ENCODE assay signal across 8 cellular contexts in genomic region chr3:184584001-184584891, GRCh38. TPM values are rescaled to one million over a fixed set of nuclear protein-coding genes. Genes with fewer than 3 reads are reported as not detected.
DNase-seq lines count a peak whose midpoint lies in the region; ATAC-seq lines count a peak whose summit lies in the region.

No MANE protein-coding gene starts in this region.

- POLR2A ChIA-PET in activated naive CD8-positive, alpha-beta T cell treated with anti-CD3 and anti-CD28 coated beads, Interleukin-2, amount 10 ng/mL, durations not matched to agents 7 days and 5 days (lab: Charles Lee), result no interaction called here
- POLR2A ChIA-PET in activated CD4-positive, alpha-beta memory T cell treated with anti-CD3 and anti-CD28 coated beads for 36 hours (lab: Charles Lee), result no interaction called here

- no peak overlapping the region for H3K4me3 Mint-ChIP-seq in activated naive CD8-positive, alpha-beta T cell treated with anti-CD3 and anti-CD28 coated beads, Interleukin-2, amount 10 ng/mL, durations not matched to agents 7 days and 5 days
- H3K4me3 Mint-ChIP-seq in activated CD4-positive, alpha-beta memory T cell treated with anti-CD3 and anti-CD28 coated beads for 36 hours, result no peak overlapping the region

- H3K27ac ChIP-seq in iPS-20b (ENCODE audit: low read length), result no peak overlapping the region

- peak overlapping the region; percentile 8; the same call in 1 of the 2 replicates for H3K9ac ChIP-seq in iPS-20b (ENCODE audit: low read depth, low read length)

- peak overlapping the region; percentile 68 for H3K4me3 ChIP-seq in iPS-20b (ENCODE audit: low read length)

- no peak overlapping the region for H3K27ac Mint-ChIP-seq in activated naive CD8-positive, alpha-beta T cell treated with anti-CD3 and anti-CD28 coated beads, Interleukin-2, amount 10 ng/mL, durations not matched to agents 7 days and 5 days
- no peak overlapping the region for H3K27ac Mint-ChIP-seq in activated CD4-positive, alpha-beta memory T cell treated with anti-CD3 and anti-CD28 coated beads for 36 hours

- no peaks in the 10 kb centered on the region for H3K4me1 Mint-ChIP-seq in activated naive CD8-positive, alpha-beta T cell treated with anti-CD3 and anti-CD28 coated beads, Interleukin-2, amount 10 ng/mL, durations not matched to agents 7 days and 5 days
- H3K4me1 Mint-ChIP-seq in activated CD4-positive, alpha-beta memory T cell treated with anti-CD3 and anti-CD28 coated beads for 36 hours (ENCODE audit: low read depth), result peaks cover 4% of the 10 kb centered on the region

- peaks cover 14% of the 10 kb centered on the region; the same call in 1 of the 2 replicates for H3K4me1 ChIP-seq in iPS-20b (ENCODE audit: insufficient read depth, low read length)

- H3K27me3 ChIP-seq in iPS-20b (ENCODE audit: insufficient read depth, low read length), result peaks cover 96% of the 10 kb centered on the region

- H3K36me3 ChIP-seq in iPS-20b (ENCODE audit: insufficient read depth, low read depth, low read length), result no peaks in the 10 kb centered on the region

- intact Hi-C loops in activated CD4-positive, alpha-beta memory T cell treated with anti-CD3 and anti-CD28 coated beads for 36 hours (cut with micrococcal nuclease), result no loop called here

- peak; percentile 39 for DNase-seq in DMS79 treated with DMSO at 0.1 percent for 48 hours (lab: John Stamatoyannopoulos, UW)
- DNase-seq in DMS79 (lab: John Stamatoyannopoulos, UW), result no peak
- DNase-seq in activated naive CD8-positive, alpha-beta T cell treated with anti-CD3 and anti-CD28 coated beads, Interleukin-2, amount 10 ng/mL, durations not matched to agents 7 days and 5 days, result no peak
- no peak for DNase-seq in stimulated activated naive CD8-positive, alpha-beta T cell treated with anti-CD3 and anti-CD28 coated beads, Interleukin-15, Interleukin-2, amounts not matched to agents 100 U/mL and 50 U/mL, for 24 hours
- no peak for DNase-seq in activated CD4-positive, CD25-positive, alpha-beta regulatory T cell (lab: John Stamatoyannopoulos, UW)
- DNase-seq in T-helper 1 cell, result no peak
- DNase-seq in activated CD4-positive, alpha-beta memory T cell treated with anti-CD3 and anti-CD28 coated beads for 36 hours, result no peak

- H3K27me3 Mint-ChIP-seq in activated naive CD8-positive, alpha-beta T cell treated with anti-CD3 and anti-CD28 coated beads, Interleukin-2, amount 10 ng/mL, durations not matched to agents 7 days and 5 days, result peaks cover 26% of the 10 kb centered on the region
- H3K27me3 Mint-ChIP-seq in activated CD4-positive, alpha-beta memory T cell treated with anti-CD3 and anti-CD28 coated beads for 36 hours, result peaks cover 14% of the 10 kb centered on the region

- no peaks in the 10 kb centered on the region for H3K9me3 Mint-ChIP-seq in activated naive CD8-positive, alpha-beta T cell treated with anti-CD3 and anti-CD28 coated beads, Interleukin-2, amount 10 ng/mL, durations not matched to agents 7 days and 5 days
- no peaks in the 10 kb centered on the region for H3K9me3 Mint-ChIP-seq in activated CD4-positive, alpha-beta memory T cell treated with anti-CD3 and anti-CD28 coated beads for 36 hours

- H3K9me3 ChIP-seq in iPS-20b (ENCODE audit: insufficient read depth, low read depth, low read length), result no peaks in the 10 kb centered on the region

- CTCF ChIA-PET in activated CD4-positive, alpha-beta memory T cell treated with anti-CD3 and anti-CD28 coated beads for 36 hours (lab: Charles Lee), result interaction anchor here (0.6 to 4.7 kb wide), 3 partner anchors 23 to 143 kb away, joined by 3 to 19 read pairs (median 7); partner anchors contain the start of gene EPHB3

- no peaks in the 10 kb centered on the region for H3K36me3 Mint-ChIP-seq in activated naive CD8-positive, alpha-beta T cell treated with anti-CD3 and anti-CD28 coated beads, Interleukin-2, amount 10 ng/mL, durations not matched to agents 7 days and 5 days
- H3K36me3 Mint-ChIP-seq in activated CD4-positive, alpha-beta memory T cell treated with anti-CD3 and anti-CD28 coated beads for 36 hours, result no peaks in the 10 kb centered on the region

- peak; percentile 7 for ATAC-seq in activated naive CD8-positive, alpha-beta T cell treated with anti-CD3 and anti-CD28 coated beads, Interleukin-2, amount 10 ng/mL, durations not matched to agents 7 days and 5 days (ENCODE audit: low read depth)
- peak; percentile 7 for ATAC-seq in stimulated activated naive CD8-positive, alpha-beta T cell treated with anti-CD3 and anti-CD28 coated beads, Interleukin-15, Interleukin-2, amounts not matched to agents 100 U/mL and 50 U/mL, for 24 hours

RNA-seq across cellular contexts. Expression of gene EPHB3, which starts 22.7 kb away (rescaled TPM):
- total RNA-seq in activated naive CD8-positive, alpha-beta T cell treated with anti-CD3 and anti-CD28 coated beads, Interleukin-2, amount 10 ng/mL, durations not matched to agents 7 days and 5 days, result under 1 TPM in 1 of 2 experiments, not detected in 1; 0.25 TPM
- total RNA-seq in activated CD4-positive, alpha-beta memory T cell treated with anti-CD3 and anti-CD28 coated beads for 36 hours, result under 1 TPM in 1 of 2 experiments, not detected in 1; 0.07 TPM
